In the genomic region with DNA sequence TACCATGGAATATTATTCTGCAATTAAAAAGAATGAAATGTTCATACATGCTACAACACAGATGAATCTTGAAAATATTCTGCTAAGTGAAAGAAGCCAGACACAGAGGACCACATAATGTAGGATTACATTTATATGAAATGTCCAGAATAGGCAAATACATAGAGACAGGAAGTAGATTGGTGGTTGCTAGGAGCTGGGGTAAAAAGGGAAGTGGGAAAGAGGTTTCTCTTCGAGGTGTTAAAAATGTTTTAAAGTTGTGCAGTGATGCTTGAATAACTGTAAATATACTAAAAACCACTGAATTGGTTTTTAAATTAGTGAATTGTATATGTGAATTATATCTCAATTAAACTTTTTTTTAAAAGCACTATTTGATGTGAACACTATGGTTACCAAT, we compare ENCODE assay signal across 21 cellular contexts. TPM values are rescaled to one million over a fixed set of nuclear protein-coding genes. Genes with fewer than 3 reads are reported as not detected.
DNase-seq lines count a peak whose midpoint lies in the region; ATAC-seq, FAIRE-seq and TF ChIP-seq lines count a peak whose summit lies in the region.
"Had no signal": no experiment of that assay in that cellular context is flagged by ENCODE, and none has a peak within 500 bp of the region (broad histone marks: within the 10 kb centered on the region; RNA-seq: fewer than 3 reads in every experiment).

No MANE protein-coding gene starts in this region.

- WGBS in lower leg skin, 2 donors: 50 to 56% methylated on average over 1 of the region's 1 CpG

- peaks cover 5% of the 10 kb centered on the region for H3K27me3 Mint-ChIP-seq in glutamatergic neuron (ENCODE audit: unreplicated experiment)

- no peaks in the 10 kb centered on the region for H3K4me1 Mint-ChIP-seq in glutamatergic neuron (ENCODE audit: low read depth, unreplicated experiment)

- no peak overlapping the region for H3K4me3 Mint-ChIP-seq in glutamatergic neuron (ENCODE audit: unreplicated experiment)
- H3K4me3 Mint-ChIP-seq: activated T-cell treated with anti-CD3 and anti-CD28 coated beads, Interleukin-2, amount 50 U/mL, for 4 hours had no signal

- no peak for TF ChIP-seq POLR2A in lower leg skin (IDR thresholded peaks at IDR 0.05)

- no peaks in the 10 kb centered on the region for H3K36me3 Mint-ChIP-seq in glutamatergic neuron (ENCODE audit: unreplicated experiment)

- intact Hi-C loops in lower leg skin (cut with DNase I; ENCODE audit: low total_unique reads): no loop called here
- intact Hi-C loops in left cardiac atrium (cut with DNase I): no loop called here

- no peak overlapping the region for H3K4me3 ChIP-seq in lower leg skin (ENCODE audit: low read depth, poor library complexity, severe bottlenecking)
- H3K4me3 ChIP-seq: SK-N-MC had no signal

- peak; percentile 0 for DNase-seq in GDM1 (lab: John Stamatoyannopoulos, UW)
- peak; percentile 58 for DNase-seq in NOMO-1 treated with DMSO at 0.1 percent for 48 hours (lab: John Stamatoyannopoulos, UW; ENCODE audit: unreplicated experiment)
- no peak for DNase-seq in lower leg skin (ENCODE audit: low spot score in 2 of 2)
- DNase-seq in glutamatergic neuron: no peak
- no peak for DNase-seq in left cardiac atrium
- no peak for DNase-seq in SW 1271 (lab: John Stamatoyannopoulos, UW)
- DNase-seq: activated CD4-positive, alpha-beta T cell treated with anti-CD3 and anti-CD28 coated beads, Interleukin-2, amount 50 U/mL, for 4 hours; activated naive CD4-positive, alpha-beta T cell treated with anti-CD3 and anti-CD28 coated beads, Interleukin-2, amount 50 U/mL, for 16 hours; activated T-cell treated with anti-CD3 and anti-CD28 coated beads, Interleukin-2, amount 50 U/mL, for 4 hours; GOT3; NCI-H2081; occipital lobe; right cardiac atrium had no signal

- FAIRE-seq in islet of Langerhans (lab: Jason Lieb, UNC): peak; percentile 86

- TF ChIP-seq CTCF in lower leg skin (IDR thresholded peaks at IDR 0.05) (no peak), glutamatergic neuron (IDR thresholded peaks at IDR 0.05; ENCODE audit: partially characterized antibody, unreplicated experiment) (no peak)

- ATAC-seq in HG03378 (IDR thresholded peaks at IDR 0.05; ENCODE audit: unreplicated experiment) (peak; percentile 38), left cardiac atrium (no peak)
- ATAC-seq: activated T-cell treated with anti-CD3 and anti-CD28 coated beads, Interleukin-2, amount 50 U/mL, for 4 hours; left lobe of liver; right cardiac atrium had no signal

- H3K27ac Mint-ChIP-seq in glutamatergic neuron (ENCODE audit: unreplicated experiment): no peak overlapping the region

- H3K9me3 Mint-ChIP-seq in glutamatergic neuron (ENCODE audit: unreplicated experiment): peaks cover 11% of the 10 kb centered on the region
- H3K9me3 Mint-ChIP-seq: activated T-cell treated with anti-CD3 and anti-CD28 coated beads, Interleukin-2, amount 50 U/mL, for 4 hours had no signal

RNA-seq across cellular contexts. Expression of gene NXT2, which starts 3.6 kb away (rescaled TPM):
- total RNA-seq in lower leg skin (10 to 100 TPM in 3 of 4 donors, 1 to 10 TPM in 1; 6.6 to 16.2 (median 12.8) TPM), glutamatergic neuron (ENCODE audit: unreplicated experiment) (2.7 TPM), left cardiac atrium (1 to 10 TPM; 2.6 to 4.2 TPM)

RNA-seq across cellular contexts. Expression of gene GUCY2F, which starts 51.1 kb away (rescaled TPM):
- total RNA-seq in lower leg skin: not detected
- total RNA-seq in glutamatergic neuron (ENCODE audit: unreplicated experiment): not detected
- total RNA-seq in left cardiac atrium: not detected
- total RNA-seq: activated T-cell treated with anti-CD3 and anti-CD28 coated beads, Interleukin-2, amount 50 U/mL, for 4 hours; astrocyte; left lobe of liver; M059J; mucosa of gallbladder; NCI-H460; right cardiac atrium had no signal

Comparison
In these comparisons a context has a peak if more than half of its experiments do, and no peak if none do; other contexts are left out.
1. DNase-seq: peak in GDM1 (single experiment) and NOMO-1 treated with DMSO at 0.1 percent for 48 hours (single experiment); none in lower leg skin (0 of 2), glutamatergic neuron (single experiment), left cardiac atrium (single experiment) and SW 1271 (0 of 2).